ENCODE assay signal across 8 cellular contexts in genomic region chr18:46964579-46965293, GRCh38. TPM values are rescaled to one million over a fixed set of nuclear protein-coding genes. Genes with fewer than 3 reads are reported as not detected.
DNase-seq lines count a peak whose midpoint lies in the region; ATAC-seq, FAIRE-seq and TF ChIP-seq lines count a peak whose summit lies in the region.
"Not testable (repeated sequence)": the region's sequence is repeated elsewhere in the genome, so short reads cannot be mapped to it uniquely, and the experiment has no call there.

No MANE protein-coding gene starts in this region.

- not testable (repeated sequence) for H3K4me3 ChIP-seq in GM23338; gastroesophageal sphincter; right cardiac atrium (ENCODE audit: low read length); lower lobe of right lung; pancreas

- not testable (repeated sequence) for H3K27ac ChIP-seq in GM23338 (ENCODE audit: low read depth); gastroesophageal sphincter; right cardiac atrium (ENCODE audit: low read length); lower lobe of right lung; pancreas

- peak; percentile 18 for ATAC-seq in GM23338
- peak; percentile 42 for ATAC-seq in T-helper 17 cell
- ATAC-seq in activated naive CD8-positive, alpha-beta T cell treated with anti-CD3 and anti-CD28 coated beads, Interleukin-2, amount 50 U/mL, for 24 hours = peak; percentile 20
- ATAC-seq in gastroesophageal sphincter = peak; percentile 23
- peak; percentile 60 to 64 for ATAC-seq in right cardiac atrium
- ATAC-seq in lower lobe of right lung = peak; percentile 21 to 65
- ATAC-seq in pancreas = peak; percentile 21 to 48 (median 30)
- ATAC-seq in stimulated activated naive CD8-positive, alpha-beta T cell treated with anti-CD3 and anti-CD28 coated beads, Interleukin-15, amount 100 ng/mL, for 72 hours = peak; percentile 66

- not testable (repeated sequence) for FAIRE-seq in pancreas (lab: Jason Lieb, UNC)

- not testable (repeated sequence) for TF ChIP-seq EP300 in gastroesophageal sphincter (IDR thresholded peaks at IDR 0.05)

- H3K27me3 ChIP-seq in GM23338 (ENCODE audit: insufficient read depth); gastroesophageal sphincter; right cardiac atrium (ENCODE audit: control insufficient read depth, insufficient read depth); lower lobe of right lung (ENCODE audit: low read depth); pancreas: not testable (repeated sequence)

- not testable (repeated sequence) for H3K79me2 ChIP-seq in GM23338 (replicated peaks; ENCODE audit: insufficient read depth)

- not testable (repeated sequence) for DNase-seq in GM23338 (ENCODE audit: low spot score); T-helper 17 cell; activated naive CD8-positive, alpha-beta T cell treated with anti-CD3 and anti-CD28 coated beads, Interleukin-2, amount 50 U/mL, for 24 hours; right cardiac atrium; lower lobe of right lung; pancreas; stimulated activated naive CD8-positive, alpha-beta T cell treated with anti-CD3 and anti-CD28 coated beads, Interleukin-15, amount 100 ng/mL, for 72 hours

- H4K20me1 ChIP-seq in GM23338 (replicated peaks; ENCODE audit: insufficient read depth) = not testable (repeated sequence)

- not testable (repeated sequence) for TF ChIP-seq CTCF in GM23338 (conservative IDR thresholded peaks at IDR 0.05; ENCODE audit: low read depth in 2 of 2); gastroesophageal sphincter (IDR thresholded peaks at IDR 0.05); lower lobe of right lung (IDR thresholded peaks at IDR 0.05); pancreas (IDR thresholded peaks at IDR 0.05)

- not testable (repeated sequence) for H3K27ac Mint-ChIP-seq in GM23338; T-helper 17 cell; activated naive CD8-positive, alpha-beta T cell treated with anti-CD3 and anti-CD28 coated beads, Interleukin-2, amount 50 U/mL, for 24 hours; stimulated activated naive CD8-positive, alpha-beta T cell treated with anti-CD3 and anti-CD28 coated beads, Interleukin-15, amount 100 ng/mL, for 72 hours

- not testable (repeated sequence) for H3K4me1 ChIP-seq in GM23338 (ENCODE audit: insufficient read depth); gastroesophageal sphincter; right cardiac atrium (ENCODE audit: control insufficient read depth, insufficient read depth, low read length); lower lobe of right lung; pancreas

- H3K9me2 ChIP-seq in GM23338 (ENCODE audit: insufficient read depth) = not testable (repeated sequence)

- not testable (repeated sequence) for H3F3A ChIP-seq in GM23338 (replicated peaks; ENCODE audit: low read depth)

- not testable (repeated sequence) for TF ChIP-seq POLR2A in gastroesophageal sphincter (IDR thresholded peaks at IDR 0.05)

- H3K4me1 Mint-ChIP-seq in GM23338; T-helper 17 cell; activated naive CD8-positive, alpha-beta T cell treated with anti-CD3 and anti-CD28 coated beads, Interleukin-2, amount 50 U/mL, for 24 hours; stimulated activated naive CD8-positive, alpha-beta T cell treated with anti-CD3 and anti-CD28 coated beads, Interleukin-15, amount 100 ng/mL, for 72 hours: not testable (repeated sequence)

- WGBS in gastroesophageal sphincter (ENCODE audit: low coverage in 1 of 2), 2 donors = 82 to 87% methylated on average over 8 of the region's 31 CpGs
- WGBS in right cardiac atrium = 90% methylated on average over 8 of the region's 31 CpGs
- WGBS in pancreas, 2 donors = 79 to 87% methylated on average over 8 of the region's 31 CpGs

- not testable (repeated sequence) for H3K9me3 ChIP-seq in T-helper 17 cell (ENCODE audit: control insufficient read depth, low read length, poor library complexity, severe bottlenecking); gastroesophageal sphincter; right cardiac atrium (ENCODE audit: control insufficient read depth, low read length); lower lobe of right lung; pancreas

- H3K36me3 Mint-ChIP-seq in GM23338 (ENCODE audit: low read depth) = peaks cover 12% of the 10 kb centered on the region
- H3K36me3 Mint-ChIP-seq in T-helper 17 cell (ENCODE audit: low read depth); activated naive CD8-positive, alpha-beta T cell treated with anti-CD3 and anti-CD28 coated beads, Interleukin-2, amount 50 U/mL, for 24 hours (ENCODE audit: low read depth): not testable (repeated sequence)

- H2AFZ ChIP-seq in GM23338 = not testable (repeated sequence)

- H3K36me3 ChIP-seq in GM23338 (ENCODE audit: insufficient read depth); gastroesophageal sphincter; lower lobe of right lung; pancreas: not testable (repeated sequence)

- H3K27me3 Mint-ChIP-seq in GM23338 (ENCODE audit: insufficient read depth, low read depth, poor library complexity); T-helper 17 cell; activated naive CD8-positive, alpha-beta T cell treated with anti-CD3 and anti-CD28 coated beads, Interleukin-2, amount 50 U/mL, for 24 hours; stimulated activated naive CD8-positive, alpha-beta T cell treated with anti-CD3 and anti-CD28 coated beads, Interleukin-15, amount 100 ng/mL, for 72 hours: not testable (repeated sequence)

- H3K4me3 Mint-ChIP-seq in GM23338; T-helper 17 cell; activated naive CD8-positive, alpha-beta T cell treated with anti-CD3 and anti-CD28 coated beads, Interleukin-2, amount 50 U/mL, for 24 hours; stimulated activated naive CD8-positive, alpha-beta T cell treated with anti-CD3 and anti-CD28 coated beads, Interleukin-15, amount 100 ng/mL, for 72 hours: not testable (repeated sequence)

- intact Hi-C loops in right cardiac atrium (cut with DNase I); lower lobe of right lung (cut with DNase I); pancreas (cut with DNase I): not testable (repeated sequence)

- H3K4me2 ChIP-seq in GM23338 = not testable (repeated sequence)

- H3K9me3 Mint-ChIP-seq in GM23338; activated naive CD8-positive, alpha-beta T cell treated with anti-CD3 and anti-CD28 coated beads, Interleukin-2, amount 50 U/mL, for 24 hours; stimulated activated naive CD8-positive, alpha-beta T cell treated with anti-CD3 and anti-CD28 coated beads, Interleukin-15, amount 100 ng/mL, for 72 hours: not testable (repeated sequence)

RNA-seq across cellular contexts. Expression of gene KATNAL2, which starts 47.3 kb away (rescaled TPM):
- total RNA-seq in GM23338 (2014; rRNA removed; shearing (Covaris generic)) = 7.7 and 11.8 TPM in 2 replicates
- 9.9 and 11.8 TPM in 2 replicates for polyA plus RNA-seq in GM23338 (2016; fragmentation: Nextera tagmentation; extraction: Ambion mirVana)
- under 1 TPM; 0.86 to 0.97 TPM for total RNA-seq in T-helper 17 cell
- total RNA-seq in gastroesophageal sphincter = 1 to 10 TPM in 3 of 4 donors, under 1 TPM in 1; 0.89 to 4.1 (median 3.3) TPM
- 1 to 10 TPM; 5.2 to 7.0 (median 6.3) TPM for total RNA-seq in right cardiac atrium
- 5.0 TPM for polyA plus RNA-seq in right cardiac atrium
- 3.8 TPM for total RNA-seq in lower lobe of right lung
- 1 to 10 TPM in 5 of 6 donors, under 1 TPM in 1; 0.97 to 1.8 (median 1.5) TPM for total RNA-seq in pancreas
- polyA plus RNA-seq in pancreas = 1 to 10 TPM; 1.9 to 3.8 TPM

RNA-seq across cellular contexts. Expression of gene PIAS2, which starts 47.4 kb away (rescaled TPM):
- 54.1 and 54.2 TPM in 2 replicates for total RNA-seq in GM23338 (2014; rRNA removed; shearing (Covaris generic))
- 27.5 and 30.3 TPM in 2 replicates for polyA plus RNA-seq in GM23338 (2016; fragmentation: Nextera tagmentation; extraction: Ambion mirVana)
- 10 to 100 TPM; 20.7 to 33.2 TPM for total RNA-seq in T-helper 17 cell
- 10 to 100 TPM; 26.4 to 31.0 (median 28.1) TPM for total RNA-seq in gastroesophageal sphincter
- total RNA-seq in right cardiac atrium = 10 to 100 TPM; 35.7 to 44.0 (median 42.1) TPM
- 7.7 TPM for polyA plus RNA-seq in right cardiac atrium
- 36.6 TPM for total RNA-seq in lower lobe of right lung
- 10 to 100 TPM in 5 of 6 donors, 1 to 10 TPM in 1; 9.9 to 17.6 (median 12.9) TPM for total RNA-seq in pancreas
- polyA plus RNA-seq in pancreas = 1 to 10 TPM; 2.8 to 3.5 TPM
